8 cellular contexts compared by ENCODE assay signal in genomic region chr17:29565643-29566472, GRCh38. TPM values are rescaled to one million over a fixed set of nuclear protein-coding genes. Genes with fewer than 3 reads are reported as not detected.
DNase-seq lines count a peak whose midpoint lies in the region; ATAC-seq and TF ChIP-seq lines count a peak whose summit lies in the region.

No MANE protein-coding gene starts in this region.

- H3K4me3 ChIP-seq in KMS-11 (IDR thresholded peaks at IDR 0.05; ENCODE audit: insufficient read depth, low read depth, low read length) (peak overlapping the region; percentile 17), body of pancreas (peak overlapping the region; percentile 7 to 29)

- TF ChIP-seq POLR2A in body of pancreas (IDR thresholded peaks at IDR 0.05): peak in 2 of 3 donors; percentile 11 to 29

- no peaks in the 10 kb centered on the region for H4K20me1 ChIP-seq in KMS-11 (ENCODE audit: insufficient read depth)

- peak overlapping the region; percentile 96 for H2AFZ ChIP-seq in KMS-11 (ENCODE audit: low read depth)

- H3K4me1 ChIP-seq in KMS-11 (ENCODE audit: low read depth, poor library complexity, severe bottlenecking): peaks cover 30% of the 10 kb centered on the region
- H3K4me1 ChIP-seq in body of pancreas: peaks cover 48% of the 10 kb centered on the region

- peak overlapping the region; percentile 97 for H3K4me2 ChIP-seq in KMS-11

- peaks cover 11% of the 10 kb centered on the region; the same call in 1 of the 2 replicates for H3K79me2 ChIP-seq in KMS-11 (ENCODE audit: insufficient read depth, low read depth)

- H3K27me3 ChIP-seq in KMS-11 (ENCODE audit: insufficient read depth, low read depth): no peaks in the 10 kb centered on the region
- H3K27me3 ChIP-seq in body of pancreas: no peaks in the 10 kb centered on the region

- TF ChIP-seq CTCF in GM10266 (IDR thresholded peaks at IDR 0.05; ENCODE audit: control insufficient read depth, insufficient read depth, low read depth, missing control alignments): peak; percentile 28
- TF ChIP-seq CTCF in KMS-11 (conservative IDR thresholded peaks at IDR 0.05; ENCODE audit: low read depth, low read length): peak; percentile 46
- peak in 1 of 7 experiments; percentile 12 for TF ChIP-seq CTCF in body of pancreas (IDR thresholded peaks at IDR 0.05)

- DNase-seq in GM10266 (ENCODE audit: extremely low spot score): peak; percentile 67
- DNase-seq in SK-N-DZ (ENCODE audit: low spot score): peak; percentile 55
- peak; percentile 55 to 65 (median 60) for DNase-seq in body of pancreas
- peak; percentile 61 for DNase-seq in left kidney (ENCODE audit: low read depth, low spot score)
- peak; percentile 30 for DNase-seq in stimulated activated CD8-positive, alpha-beta memory T cell treated with anti-CD3 and anti-CD28 coated beads, Interleukin-12 subunit alpha, Interleukin-12 subunit beta, amount 100 ng/mL, for 1 hour (ENCODE audit: low read depth)
- DNase-seq in COLO829 (ENCODE audit: low spot score): no peak

- no peaks in the 10 kb centered on the region for H3K9me3 ChIP-seq in body of pancreas

- H3K36me3 ChIP-seq in KMS-11 (ENCODE audit: insufficient read depth) (no peaks in the 10 kb centered on the region), body of pancreas (replicated peaks in 1 of 2; ENCODE audit: insufficient read depth in 1 of 2, low read depth in 2 of 2) (no peaks in the 10 kb centered on the region)

- 6 to 9% methylated on average over 9 to 55 of the region's 55 CpGs for WGBS in body of pancreas, 2 donors

- peak overlapping the region; percentile 55 for H3K9ac ChIP-seq in KMS-11

- ATAC-seq in body of pancreas: no peak
- ATAC-seq in HG02840 (IDR thresholded peaks at IDR 0.05; ENCODE audit: low FRiP score, unreplicated experiment): no peak

- intact Hi-C loops in body of pancreas (cut with DNase I): no loop called here

- H3K27ac ChIP-seq in KMS-11 (peak overlapping the region; percentile 90), body of pancreas (peak overlapping the region; percentile 90 to 95 (median 92))

RNA-seq across cellular contexts. Expression of gene ABHD15, which starts 1.0 kb away (rescaled TPM):
- 8.3 and 9.6 TPM in 2 replicates for polyA plus RNA-seq in SK-N-DZ (2014; cell fraction: cytosol; rRNA removed)
- polyA plus RNA-seq in SK-N-DZ (2014; cell fraction: nucleus; rRNA removed): 3.5 and 6.9 TPM in 2 replicates
- 10 to 100 TPM in 1 of 2 donors, 1 to 10 TPM in 1; 9.2 to 11.9 TPM for total RNA-seq in body of pancreas

RNA-seq across cellular contexts. Expression of gene TP53I13, which starts 2.6 kb away (rescaled TPM):
- polyA plus RNA-seq in SK-N-DZ (2014; cell fraction: cytosol; rRNA removed): 111 and 124 TPM in 2 replicates
- polyA plus RNA-seq in SK-N-DZ (2014; cell fraction: nucleus; rRNA removed): 452 and 459 TPM in 2 replicates
- 10 to 100 TPM; 56.3 to 62.3 TPM for total RNA-seq in body of pancreas

RNA-seq across cellular contexts. Expression of gene GIT1, which starts 23.6 kb away (rescaled TPM):
- polyA plus RNA-seq in SK-N-DZ (2014; cell fraction: cytosol; rRNA removed): 61.7 and 67.9 TPM in 2 replicates
- 87.2 and 119 TPM in 2 replicates for polyA plus RNA-seq in SK-N-DZ (2014; cell fraction: nucleus; rRNA removed)
- total RNA-seq in body of pancreas: 10 to 100 TPM; 26.7 to 34.3 TPM

RNA-seq across cellular contexts. Expression of gene ANKRD13B, which starts 27.1 kb away (rescaled TPM):
- polyA plus RNA-seq in SK-N-DZ (2014; cell fraction: cytosol; rRNA removed): 116 and 120 TPM in 2 replicates
- polyA plus RNA-seq in SK-N-DZ (2014; cell fraction: nucleus; rRNA removed): 565 and 650 TPM in 2 replicates
- 1 to 10 TPM; 4.3 to 8.0 TPM for total RNA-seq in body of pancreas

RNA-seq across cellular contexts. Expression of gene CORO6, which starts 56.9 kb away (rescaled TPM):
- 7.0 and 10.3 TPM in 2 replicates for polyA plus RNA-seq in SK-N-DZ (2014; cell fraction: cytosol; rRNA removed)
- 186 and 308 TPM in 2 replicates for polyA plus RNA-seq in SK-N-DZ (2014; cell fraction: nucleus; rRNA removed)
- total RNA-seq in body of pancreas: 1 to 10 TPM; 2.3 to 5.6 TPM
